19 cellular contexts compared by ENCODE assay signal in genomic region chr2:1794821-1795220, GRCh38.
"Had no signal": no experiment of that assay in that cellular context is flagged by ENCODE, and none has a peak within 500 bp of the region (broad histone marks: within the 10 kb centered on the region; RNA-seq: fewer than 3 reads in every experiment).

No MANE protein-coding gene starts in this region.

- H3K36me3 ChIP-seq: ascending aorta, heart left ventricle, prostate gland, thoracic aorta, upper lobe of left lung had no signal

- H3K27me3 ChIP-seq: ascending aorta, heart left ventricle, upper lobe of left lung had no signal

- H3K4me3 ChIP-seq: ascending aorta, heart left ventricle, prostate gland, thoracic aorta, upper lobe of left lung had no signal

- DNase-seq: activated CD4-positive, alpha-beta T cell treated with anti-CD3 and anti-CD28 coated beads for 1 hour; activated CD4-positive, alpha-beta T cell treated with anti-CD3 and anti-CD28 coated beads, Interleukin-2, amount 50 U/mL, for 4 hours; activated CD8-positive, alpha-beta memory T cell treated with anti-CD3 and anti-CD28 coated beads, Interleukin-2, amount 50 U/mL, for 48 hours; activated effector memory CD4-positive, alpha-beta T cell treated with anti-CD3 and anti-CD28 coated beads, Interleukin-2, amount 50 U/mL, for 16 hours; activated naive CD4-positive, alpha-beta T cell treated with anti-CD3 and anti-CD28 coated beads, Interleukin-2, amount 50 U/mL, for 16 hours; activated T-cell treated with anti-CD3 and anti-CD28 coated beads, Interleukin-2, amount 50 U/mL, for 72 hours; central memory CD4-positive, alpha-beta T cell; left colon; nephron progenitor cell; occipital lobe; stimulated activated CD4-positive, alpha-beta T cell treated with anti-CD3 and anti-CD28 coated beads, Interleukin-4, amount 100 ng/mL, for 1 hour; stimulated activated naive CD4-positive, alpha-beta T cell; T-helper 1 cell; upper lobe of left lung had no signal

- H3K4me1 ChIP-seq: ascending aorta, prostate gland had no signal

- H3K27ac ChIP-seq: ascending aorta, heart left ventricle, prostate gland, thoracic aorta, upper lobe of left lung had no signal

- H3K4me1 Mint-ChIP-seq: memory B cell had no signal

- H3K9me3 ChIP-seq: ascending aorta, heart left ventricle, prostate gland, thoracic aorta, upper lobe of left lung had no signal

- H3K27ac Mint-ChIP-seq: activated T-cell treated with anti-CD3 and anti-CD28 coated beads, Interleukin-2, amount 50 U/mL, for 72 hours; memory B cell; nephron progenitor cell had no signal

- ATAC-seq: left colon had no signal

- H3K4me3 Mint-ChIP-seq: activated T-cell treated with anti-CD3 and anti-CD28 coated beads, Interleukin-2, amount 50 U/mL, for 72 hours; memory B cell; nephron progenitor cell had no signal

- H3K36me3 Mint-ChIP-seq: memory B cell had no signal

- H3K9me3 Mint-ChIP-seq: activated T-cell treated with anti-CD3 and anti-CD28 coated beads, Interleukin-2, amount 50 U/mL, for 72 hours; memory B cell; nephron progenitor cell had no signal
